In genomic region chr15:90960316-90961091, GRCh38 we compare ENCODE assay signal across 1 cellular context.
TF ChIP-seq lines count a peak whose summit lies in the region.

No MANE protein-coding gene starts in this region.

TF ChIP-seq in IMR-90, 13 proteins besides CTCF, POLR2A, EP300 and RAD21 (continued from another document):
- TF ChIP-seq USF2 (IDR thresholded peaks at IDR 0.05; ENCODE audit: low read depth, low read length) (no peak), SMC3 (IDR thresholded peaks at IDR 0.05; ENCODE audit: low read depth, low read length) (no peak), MAFK (IDR thresholded peaks at IDR 0.05; ENCODE audit: low read depth, low read length) (no peak), RCOR1 (IDR thresholded peaks at IDR 0.05; ENCODE audit: insufficient replicate concordance, low read length) (no peak), NFE2L2 (IDR thresholded peaks at IDR 0.05; ENCODE audit: low read depth, low read length) (no peak), CEBPB (IDR thresholded peaks at IDR 0.05; ENCODE audit: low read depth, low read length) (no peak)
